Comparison of ENCODE assay signal across 28 cellular contexts in genomic region chr20:57702091-57702490, GRCh38. TPM values are rescaled to one million over a fixed set of nuclear protein-coding genes. Genes with fewer than 3 reads are reported as not detected.
DNase-seq lines count a peak whose midpoint lies in the region; ATAC-seq, FAIRE-seq and TF ChIP-seq lines count a peak whose summit lies in the region.
"Had no signal": no experiment of that assay in that cellular context is flagged by ENCODE, and none has a peak within 500 bp of the region (broad histone marks: within the 10 kb centered on the region; RNA-seq: fewer than 3 reads in every experiment).

No MANE protein-coding gene starts in this region.

- H3K27me3 Mint-ChIP-seq in IgD-negative memory B cell (peaks cover 10% of the 10 kb centered on the region), naive B cell (no peaks in the 10 kb centered on the region)
- H3K27me3 Mint-ChIP-seq in activated T-cell treated with anti-CD3 and anti-CD28 coated beads, Interleukin-2, amount 50 U/mL, for 72 hours (ENCODE audit: low read depth) = peaks cover 2% of the 10 kb centered on the region
- H3K27me3 Mint-ChIP-seq: activated CD4-positive, alpha-beta T cell treated with anti-CD3 and anti-CD28 coated beads for 36 hours; activated naive CD8-positive, alpha-beta T cell; stimulated activated naive CD8-positive, alpha-beta T cell treated with anti-CD3 and anti-CD28 coated beads, Interleukin-15, Interleukin-2, amounts not matched to agents 100 ng/mL and 50 ng/mL, for 24 hours had no signal

- H3K27ac Mint-ChIP-seq in IgD-negative memory B cell = peak overlapping the region in 2 of 3 donors; percentile 81 to 90
- H3K27ac Mint-ChIP-seq in naive B cell = peak overlapping the region; percentile 76 to 99 (median 99)
- no peak overlapping the region for H3K27ac Mint-ChIP-seq in activated T-cell treated with anti-CD3 and anti-CD28 coated beads, Interleukin-2, amount 50 U/mL, for 72 hours
- H3K27ac Mint-ChIP-seq: activated CD4-positive, alpha-beta T cell treated with anti-CD3 and anti-CD28 coated beads for 36 hours; activated CD8-positive, alpha-beta T cell treated with anti-CD3 and anti-CD28 coated beads, Interleukin-2, amount 10 ng/mL, durations not matched to agents 7 days and 5 days; activated naive CD8-positive, alpha-beta T cell had no signal

- H3K27ac ChIP-seq in A549 (peak overlapping the region; percentile 92 to 97; a peak in 5 of 6 replicates), WERI-Rb-1 (peak overlapping the region; percentile 28; the same call in 1 of the 2 replicates), coronary artery (no peak overlapping the region)
- H3K27ac ChIP-seq: cardiac muscle cell, esophagus squamous epithelium, GM23248, hepatocyte, KMS-11, SJSA1, thyroid gland had no signal

- H3K4me2 ChIP-seq in A549 = peak overlapping the region; percentile 85
- H3K4me2 ChIP-seq: hepatocyte, KMS-11 had no signal

- no peak for TF ChIP-seq RAD21 in A549 (conservative IDR thresholded peaks at IDR 0.05 in 1 of 2, IDR thresholded peaks at IDR 0.05 in 1 of 2)

- no peak for TF ChIP-seq POLR2A in A549 (IDR thresholded peaks at IDR 0.05; ENCODE audit: low read length)

- POLR2A ChIA-PET in A549 (lab: Yijun Ruan, JAX) = interaction anchor here (0.5 to 1.7 kb wide), 6 partner anchors 8 to 734 kb away, joined by 3 to 8 read pairs (median 4); partner anchors contain the start of gene PMEPA1

- no peaks in the 10 kb centered on the region for H3K9me3 Mint-ChIP-seq in IgD-negative memory B cell
- H3K9me3 Mint-ChIP-seq in naive B cell = no peaks in the 10 kb centered on the region
- H3K9me3 Mint-ChIP-seq in activated T-cell treated with anti-CD3 and anti-CD28 coated beads, Interleukin-2, amount 50 U/mL, for 72 hours = no peaks in the 10 kb centered on the region
- H3K9me3 Mint-ChIP-seq: stimulated activated naive CD8-positive, alpha-beta T cell treated with anti-CD3 and anti-CD28 coated beads, Interleukin-15, Interleukin-2, amounts not matched to agents 100 ng/mL and 50 ng/mL, for 24 hours had no signal

- 77% methylated on average over 12 of the region's 12 CpGs for WGBS in A549 (ENCODE audit: missing lambda C conversion rate)

- H3K4me3 ChIP-seq in A549 = no peak overlapping the region
- no peak overlapping the region for H3K4me3 ChIP-seq in WERI-Rb-1 (ENCODE audit: low read depth, low read length)
- H3K4me3 ChIP-seq in coronary artery = no peak overlapping the region
- H3K4me3 ChIP-seq: cardiac muscle cell, esophagus squamous epithelium, GM23248, hepatocyte, SJSA1, thyroid gland had no signal

- H3K4me1 Mint-ChIP-seq in IgD-negative memory B cell (peaks cover 56 to 70% (median 70%) of the 10 kb centered on the region in 3 donors), naive B cell (peaks cover 89 to 100% (median 100%) of the 10 kb centered on the region in 3 donors)
- peaks cover 48% of the 10 kb centered on the region for H3K4me1 Mint-ChIP-seq in activated T-cell treated with anti-CD3 and anti-CD28 coated beads, Interleukin-2, amount 50 U/mL, for 72 hours (ENCODE audit: low read depth)

- TF ChIP-seq CTCF in A549 (IDR thresholded peaks at IDR 0.05) (no peak), WERI-Rb-1 (IDR thresholded peaks at IDR 0.05; ENCODE audit: low read depth, low read length) (no peak), coronary artery (IDR thresholded peaks at IDR 0.05) (no peak)

- FAIRE-seq in A549 (lab: Jason Lieb, UNC) = no peak
- FAIRE-seq: RCC 7860 had no signal

- ATAC-seq in A549 (no peak), naive B cell (ENCODE audit: low read depth in 2 of 2) (no peak), HG03135 (IDR thresholded peaks at IDR 0.05; ENCODE audit: unreplicated experiment) (no peak), HG02763 (IDR thresholded peaks at IDR 0.05; ENCODE audit: unreplicated experiment) (no peak)
- ATAC-seq in activated T-cell treated with anti-CD3 and anti-CD28 coated beads, Interleukin-2, amount 50 U/mL, for 72 hours (replicated peaks in 1 of 2) = no peak
- ATAC-seq: activated CD4-positive, alpha-beta T cell treated with anti-CD3 and anti-CD28 coated beads for 36 hours; activated CD8-positive, alpha-beta T cell treated with anti-CD3 and anti-CD28 coated beads, Interleukin-2, amount 10 ng/mL, durations not matched to agents 7 days and 5 days had no signal

- H3K27me3 ChIP-seq in WERI-Rb-1 (ENCODE audit: insufficient read depth, low read depth, severe bottlenecking) = no peaks in the 10 kb centered on the region
- H3K27me3 ChIP-seq: cardiac muscle cell, hepatocyte, SJSA1, thyroid gland had no signal

- H3K36me3 Mint-ChIP-seq in IgD-negative memory B cell (peaks cover 5% of the 10 kb centered on the region), naive B cell (no peaks in the 10 kb centered on the region)
- no peaks in the 10 kb centered on the region for H3K36me3 Mint-ChIP-seq in activated T-cell treated with anti-CD3 and anti-CD28 coated beads, Interleukin-2, amount 50 U/mL, for 72 hours (ENCODE audit: insufficient read depth in 2 of 2)

- H3K36me3 ChIP-seq in WERI-Rb-1 = peaks cover 4% of the 10 kb centered on the region
- H3K36me3 ChIP-seq: cardiac muscle cell, esophagus squamous epithelium, SJSA1, thyroid gland had no signal

- DNase-seq in A549 (ENCODE audit: low read depth in 1 of 2, low spot score in 1 of 2) (no peak), WERI-Rb-1 (peak; percentile 53), naive B cell (no peak), coronary artery (ENCODE audit: low spot score) (no peak)
- no peak for DNase-seq in activated T-cell treated with anti-CD3 and anti-CD28 coated beads, Interleukin-2, amount 50 U/mL, for 72 hours
- DNase-seq: activated CD4-positive, alpha-beta T cell treated with anti-CD3 and anti-CD28 coated beads for 36 hours; activated CD8-positive, alpha-beta T cell treated with anti-CD3 and anti-CD28 coated beads, Interleukin-2, amount 10 ng/mL, durations not matched to agents 7 days and 5 days; aorta; C1 segment of cervical spinal cord; esophagus squamous epithelium; foreskin melanocyte; GM23248; NCI-H1417; NCI-H2107; NK-92 treated with Interleukin-12 subunit alpha and Interleukin-12 subunit beta, amount 100 ng/mL, for 24 hours; stimulated activated CD4-positive, alpha-beta T cell treated with anti-CD3 and anti-CD28 coated beads, Interleukin-15, amount 100 ng/mL, for 24 hours; T-helper 1 cell; thyroid gland had no signal

- TF ChIP-seq EP300 in A549 (IDR thresholded peaks at IDR 0.05) = no peak

- H3K9me3 ChIP-seq in A549 = no peaks in the 10 kb centered on the region
- no peaks in the 10 kb centered on the region for H3K9me3 ChIP-seq in WERI-Rb-1 (ENCODE audit: severe bottlenecking)
- H3K9me3 ChIP-seq: esophagus squamous epithelium, SJSA1, thyroid gland had no signal

- peaks cover 95% of the 10 kb centered on the region for H3K4me1 ChIP-seq in A549
- H3K4me1 ChIP-seq: thyroid gland had no signal

- CTCF ChIA-PET in A549 (lab: Yijun Ruan, JAX) = interaction anchor here (1.0 to 1.7 kb wide), 4 partner anchors 12 to 490 kb away, joined by 4 to 6 read pairs (median 4); no protein-coding TSS in a partner anchor

- peak overlapping the region in 3 of 4 donors; percentile 81 to 93 (median 84) for H3K4me3 Mint-ChIP-seq in IgD-negative memory B cell
- H3K4me3 Mint-ChIP-seq in naive B cell = peak overlapping the region in 7 of 8 donors; percentile 78 to 97 (median 91)
- H3K4me3 Mint-ChIP-seq in activated T-cell treated with anti-CD3 and anti-CD28 coated beads, Interleukin-2, amount 50 U/mL, for 72 hours = no peak overlapping the region
- H3K4me3 Mint-ChIP-seq: activated CD4-positive, alpha-beta T cell treated with anti-CD3 and anti-CD28 coated beads for 36 hours; activated CD8-positive, alpha-beta T cell treated with anti-CD3 and anti-CD28 coated beads, Interleukin-2, amount 10 ng/mL, durations not matched to agents 7 days and 5 days; activated naive CD8-positive, alpha-beta T cell; stimulated activated naive CD8-positive, alpha-beta T cell treated with anti-CD3 and anti-CD28 coated beads, Interleukin-15, Interleukin-2, amounts not matched to agents 100 ng/mL and 50 ng/mL, for 24 hours had no signal

TF ChIP-seq in A549, 52 proteins besides CTCF, POLR2A, EP300 and RAD21 (continues in another document):
- no peak for TF ChIP-seq BHLHE40 (IDR thresholded peaks at IDR 0.05; ENCODE audit: low read depth, low read length)
- no peak for TF ChIP-seq NFE2L2 (conservative IDR thresholded peaks at IDR 0.05; ENCODE audit: low read length)
- TF ChIP-seq RARB (CRISPR knock-in tag; IDR thresholded peaks at IDR 0.05) = no peak
- no peak for TF ChIP-seq REST (IDR thresholded peaks at IDR 0.05)
- TF ChIP-seq POLR2AphosphoS2 (conservative IDR thresholded peaks at IDR 0.05; ENCODE audit: low read length) = peak; percentile 85; the same call in 1 of the 2 replicates

RNA-seq across cellular contexts. Expression of gene PMEPA1, which starts 7.7 kb away (rescaled TPM):
- polyA plus RNA-seq in A549 (2011; rRNA removed) (131 and 150 TPM in 2 replicates), A549 (2017; fragmentation: RNase III; extraction: RNeasy Plus Mini Kit Qiagen cat#74134 plus additional on column Dnase treatment) (114 to 152 TPM (median 147 TPM) in 3 replicates), IgD-negative memory B cell (7.0 TPM), naive B cell (ENCODE audit: low read depth in 6 of 6) (10 to 100 TPM in 5 of 6 donors, 1 to 10 TPM in 1; 7.6 to 18.7 (median 12.5) TPM)
- polyA plus RNA-seq in A549 (2012; cell fraction: cytosol; rRNA removed) = 145 and 229 TPM in 2 replicates
- 263 and 339 TPM in 2 replicates for polyA plus RNA-seq in A549 (2012; cell fraction: nucleus; rRNA removed)
- polyA minus RNA-seq in A549 (2011; rRNA and poly(A)+ RNA removed) = 151 and 188 TPM in 2 replicates
- 1 to 10 TPM; 4.3 to 4.6 TPM for total RNA-seq in activated T-cell treated with anti-CD3 and anti-CD28 coated beads, Interleukin-2, amount 50 U/mL, for 72 hours

Comparison
In these comparisons a context has a peak if more than half of its experiments do, and no peak if none do; other contexts are left out.
1. H3K27ac ChIP-seq: peak in A549 (2 of 2) and WERI-Rb-1 (single experiment); none in coronary artery (0 of 2).
2. H3K4me3 Mint-ChIP-seq: peak in IgD-negative memory B cell (3 of 4) and naive B cell (7 of 8); none in activated T-cell treated with anti-CD3 and anti-CD28 coated beads, Interleukin-2, amount 50 U/mL, for 72 hours (0 of 2).
3. RNA of gene PMEPA1, which starts 7.7 kb away (polyA plus RNA-seq): 114 to 339 TPM in A549; 7.6 to 18.7 TPM in naive B cell and 7.0 TPM in IgD-negative memory B cell (single experiment); every median in the first group is over 4 times any median in the second.